Comparison of ENCODE assay signal across 10 cellular contexts in the genomic region with DNA sequence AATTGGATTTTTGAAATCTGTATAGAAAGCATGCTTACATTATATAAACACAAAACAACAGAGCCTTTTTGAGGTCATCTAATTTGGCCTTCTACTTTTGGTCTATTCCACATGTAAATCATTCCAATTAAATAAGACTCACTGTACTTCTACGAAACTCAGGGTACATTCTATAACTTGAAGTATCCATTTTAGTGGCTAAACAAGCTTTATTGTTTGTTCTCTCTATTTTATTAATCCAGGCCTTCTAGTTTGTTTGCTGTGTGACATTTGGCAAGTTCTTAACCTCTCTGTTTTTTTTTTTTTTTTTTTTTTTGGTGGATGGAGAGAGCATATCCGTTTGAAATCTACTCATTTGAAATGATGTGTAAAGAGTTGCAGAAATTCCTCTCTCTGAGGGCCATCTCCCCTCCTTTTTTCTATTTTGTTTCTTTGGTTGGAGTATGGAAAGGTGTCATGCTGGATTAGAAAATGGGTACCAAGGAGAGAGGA. TPM values are rescaled to one million over a fixed set of nuclear protein-coding genes. Genes with fewer than 3 reads are reported as not detected.
"Had no signal": no experiment of that assay in that cellular context is flagged by ENCODE, and none has a peak within 500 bp of the region (broad histone marks: within the 10 kb centered on the region; RNA-seq: fewer than 3 reads in every experiment).

No MANE protein-coding gene starts in this region.

- H3K4me1 ChIP-seq: HAP-1 had no signal

- DNase-seq: GM23248, GOT3, H7, H9, HCEC 1CT, HFFc6 had no signal

- H3K36me3 ChIP-seq: HAP-1 had no signal

- H3K27ac ChIP-seq: GM23248 had no signal

- H3K9me3 ChIP-seq: HAP-1 had no signal

- H2AFZ ChIP-seq: GM23248, GM23338 had no signal

- H3K4me3 ChIP-seq: GM23248, GM23338, HAP-1 had no signal

- H3K9ac ChIP-seq: GM23248 had no signal

- ATAC-seq: GM23338, HCT116 had no signal

- H3K4me2 ChIP-seq: GM23338 had no signal

RNA-seq across cellular contexts. Expression of gene C12orf71, which starts 58.1 kb away (rescaled TPM):
- total RNA-seq: GM23248, GM23338, H4, H7, H9, HFFc6 had no signal
- polyA plus RNA-seq: GM23248, GM23338 had no signal
